ENCODE assay signal across 22 cellular contexts in the genomic region with DNA sequence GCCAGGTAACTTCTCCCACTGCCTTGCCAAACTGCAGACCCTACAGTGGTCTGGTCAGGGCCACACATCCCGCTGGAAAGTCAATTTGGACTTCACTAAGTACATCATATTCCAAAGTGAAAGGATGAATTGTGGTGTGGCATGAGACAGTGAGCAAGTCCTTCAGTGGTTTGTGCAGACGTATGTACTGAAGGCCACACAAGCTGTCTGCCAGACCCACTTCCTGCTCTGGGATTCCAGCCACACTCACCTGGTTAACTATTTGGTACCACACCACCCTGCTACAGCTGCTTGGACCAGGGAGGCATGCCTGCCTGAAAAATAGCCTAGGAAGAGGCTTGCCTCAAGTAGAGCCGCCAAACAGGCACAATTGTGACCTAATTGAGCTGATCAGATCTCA.
DNase-seq lines count a peak whose midpoint lies in the region; ATAC-seq and TF ChIP-seq lines count a peak whose summit lies in the region.
"Had no signal": no experiment of that assay in that cellular context is flagged by ENCODE, and none has a peak within 500 bp of the region (broad histone marks: within the 10 kb centered on the region; RNA-seq: fewer than 3 reads in every experiment).

No MANE protein-coding gene starts in this region.

- no peak overlapping the region for H3K27ac Mint-ChIP-seq in WTC11
- H3K27ac Mint-ChIP-seq: activated CD4-positive, alpha-beta T cell treated with anti-CD3 and anti-CD28 coated beads, Interleukin-2, amount 10 ng/mL, durations not matched to agents 24 days and 14 days had no signal

- POLR2A ChIA-PET in WTC11 (lab: Charles Lee), result no interaction called here

- TF ChIP-seq CTCF in AG10803 (conservative IDR thresholded peaks at IDR 0.05; ENCODE audit: low read length) (no peak), WTC11 (IDR thresholded peaks at IDR 0.05) (no peak), kidney epithelial cell (IDR thresholded peaks at IDR 0.05; ENCODE audit: insufficient read depth, low read length, poor library complexity, severe bottlenecking) (no peak), omental fat pad (IDR thresholded peaks at IDR 0.05) (no peak)

- CTCF ChIA-PET in WTC11 (lab: Charles Lee), result interaction anchor here (3.2 kb wide), 1 partner anchor 315 kb away, joined by 8 read pairs; no protein-coding TSS in a partner anchor

- DNase-seq in AG10803 (ENCODE audit: low read depth) (peak; percentile 64), H4 (ENCODE audit: low spot score) (peak; percentile 14), WTC11 (ENCODE audit: low spot score) (no peak), kidney epithelial cell (ENCODE audit: low read depth) (peak; percentile 41), omental fat pad (ENCODE audit: low spot score) (no peak), dedifferentiated amniotic fluid mesenchymal stem cell (ENCODE audit: extremely low spot score) (no peak)
- no peak for DNase-seq in activated naive CD4-positive, alpha-beta T cell treated with Interleukin-2 at 50 U/mL for 16 hours
- DNase-seq: activated CD4-positive, alpha-beta T cell treated with anti-CD3 and anti-CD28 coated beads, Interleukin-2, amount 10 ng/mL, durations not matched to agents 24 days and 14 days; activated naive CD4-positive, alpha-beta T cell; activated T-cell treated with anti-CD3 and anti-CD28 coated beads, Interleukin-2, amount 50 U/mL, for 48 hours; COR-L47; cortex of kidney; MG63; NCI-H2081 treated with DMSO at 0.1 percent for 48 hours; NCI-H510A treated with DMSO at 0.1 percent for 48 hours; SK-N-SH; small intestine; stimulated activated CD4-positive, alpha-beta T cell treated with anti-CD3 and anti-CD28 coated beads, Interleukin-2, amount 100 ng/mL, for 24 hours; substantia nigra; T-helper 2 cell had no signal

- H3K9me3 Mint-ChIP-seq in WTC11, result no peaks in the 10 kb centered on the region
- H3K9me3 Mint-ChIP-seq: activated CD4-positive, alpha-beta T cell treated with anti-CD3 and anti-CD28 coated beads, Interleukin-2, amount 10 ng/mL, durations not matched to agents 24 days and 14 days had no signal

- H3K36me3 ChIP-seq in kidney epithelial cell (ENCODE audit: control insufficient read depth, insufficient read depth, low read length), result no peaks in the 10 kb centered on the region
- H3K36me3 ChIP-seq: BLaER1 treated with 17β-estradiol and CSF1 and Interleukin-3, amounts not matched to agents 10 nM and 100 nM; cardiac muscle cell; MG63 had no signal

- H3K27me3 Mint-ChIP-seq in WTC11 (ENCODE audit: low read depth), result no peaks in the 10 kb centered on the region

- ATAC-seq in WTC11, result peak; percentile 26; the same call in 1 of the 2 replicates
- no peak for ATAC-seq in omental fat pad (ENCODE audit: low FRiP score)

- no peaks in the 10 kb centered on the region for H3K36me3 Mint-ChIP-seq in WTC11

- H3K4me3 Mint-ChIP-seq in WTC11, result no peak overlapping the region
- H3K4me3 Mint-ChIP-seq: activated CD4-positive, alpha-beta T cell treated with anti-CD3 and anti-CD28 coated beads, Interleukin-2, amount 10 ng/mL, durations not matched to agents 24 days and 14 days had no signal

- H3K27me3 ChIP-seq in kidney epithelial cell (ENCODE audit: control insufficient read depth, insufficient read depth, low read length), result no peaks in the 10 kb centered on the region
- H3K27me3 ChIP-seq: BLaER1 treated with 17β-estradiol and CSF1 and Interleukin-3, amounts not matched to agents 10 nM and 100 nM; cardiac muscle cell; MG63 had no signal

- H3K4me1 Mint-ChIP-seq in WTC11, result peaks cover 17% of the 10 kb centered on the region
- H3K4me1 Mint-ChIP-seq: activated CD4-positive, alpha-beta T cell treated with anti-CD3 and anti-CD28 coated beads, Interleukin-2, amount 10 ng/mL, durations not matched to agents 24 days and 14 days had no signal

- H3K4me3 ChIP-seq in AG10803 (ENCODE audit: low read length) (no peak overlapping the region), kidney epithelial cell (ENCODE audit: low read depth, low read length) (no peak overlapping the region)
- H3K4me3 ChIP-seq: BLaER1 treated with 17β-estradiol and CSF1 and Interleukin-3, amounts not matched to agents 10 nM and 100 nM; cardiac muscle cell; MG63 had no signal

TF ChIP-seq in WTC11, 78 proteins besides CTCF, POLR2A, EP300 and RAD21:
- TF ChIP-seq ZNF219 (CRISPR knock-in tag; IDR thresholded peaks at IDR 0.05; ENCODE audit: borderline replicate concordance), result no peak
- TF ChIP-seq, protein P1, sequence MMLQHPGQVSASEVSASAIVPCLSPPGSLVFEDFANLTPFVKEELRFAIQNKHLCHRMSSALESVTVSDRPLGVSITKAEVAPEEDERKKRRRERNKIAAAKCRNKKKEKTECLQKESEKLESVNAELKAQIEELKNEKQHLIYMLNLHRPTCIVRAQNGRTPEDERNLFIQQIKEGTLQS (CRISPR knock-in tag; conservative IDR thresholded peaks at IDR 0.05), result no peak
- TF ChIP-seq, protein P2, sequence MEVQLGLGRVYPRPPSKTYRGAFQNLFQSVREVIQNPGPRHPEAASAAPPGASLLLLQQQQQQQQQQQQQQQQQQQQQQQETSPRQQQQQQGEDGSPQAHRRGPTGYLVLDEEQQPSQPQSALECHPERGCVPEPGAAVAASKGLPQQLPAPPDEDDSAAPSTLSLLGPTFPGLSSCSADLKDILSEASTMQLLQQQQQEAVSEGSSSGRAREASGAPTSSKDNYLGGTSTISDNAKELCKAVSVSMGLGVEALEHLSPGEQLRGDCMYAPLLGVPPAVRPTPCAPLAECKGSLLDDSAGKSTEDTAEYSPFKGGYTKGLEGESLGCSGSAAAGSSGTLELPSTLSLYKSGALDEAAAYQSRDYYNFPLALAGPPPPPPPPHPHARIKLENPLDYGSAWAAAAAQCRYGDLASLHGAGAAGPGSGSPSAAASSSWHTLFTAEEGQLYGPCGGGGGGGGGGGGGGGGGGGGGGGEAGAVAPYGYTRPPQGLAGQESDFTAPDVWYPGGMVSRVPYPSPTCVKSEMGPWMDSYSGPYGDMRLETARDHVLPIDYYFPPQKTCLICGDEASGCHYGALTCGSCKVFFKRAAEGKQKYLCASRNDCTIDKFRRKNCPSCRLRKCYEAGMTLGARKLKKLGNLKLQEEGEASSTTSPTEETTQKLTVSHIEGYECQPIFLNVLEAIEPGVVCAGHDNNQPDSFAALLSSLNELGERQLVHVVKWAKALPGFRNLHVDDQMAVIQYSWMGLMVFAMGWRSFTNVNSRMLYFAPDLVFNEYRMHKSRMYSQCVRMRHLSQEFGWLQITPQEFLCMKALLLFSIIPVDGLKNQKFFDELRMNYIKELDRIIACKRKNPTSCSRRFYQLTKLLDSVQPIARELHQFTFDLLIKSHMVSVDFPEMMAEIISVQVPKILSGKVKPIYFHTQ (CRISPR knock-in tag; IDR thresholded peaks at IDR 0.05), result no peak

Comparison
In these comparisons a context has a peak if more than half of its experiments do, and no peak if none do; other contexts are left out.
1. DNase-seq: peak in AG10803 (single experiment), H4 (single experiment) and kidney epithelial cell (single experiment); none in WTC11 (single experiment), activated naive CD4-positive, alpha-beta T cell treated with Interleukin-2 at 50 U/mL for 16 hours (single experiment), omental fat pad (single experiment) and dedifferentiated amniotic fluid mesenchymal stem cell (single experiment).